8 cellular contexts compared by ENCODE assay signal in genomic region chr1:41418868-41419583, GRCh38. TPM values are rescaled to one million over a fixed set of nuclear protein-coding genes. Genes with fewer than 3 reads are reported as not detected.
A peak's percentile ranks its signal among the peaks of the same experiment; 100 is the strongest.
DNase-seq lines count a peak whose midpoint lies in the region; ATAC-seq and TF ChIP-seq lines count a peak whose summit lies in the region.

No MANE protein-coding gene starts in this region.

- no peak for TF ChIP-seq CTCF in HFF-Myc (IDR thresholded peaks at IDR 0.05; ENCODE audit: low read depth, low read length, missing control alignments)
- peak in 4 of 12 donors; percentile 15 to 28 (median 20) for TF ChIP-seq CTCF in heart left ventricle (IDR thresholded peaks at IDR 0.05)
- no peak for TF ChIP-seq CTCF in suprapubic skin (IDR thresholded peaks at IDR 0.05)

- peak overlapping the region in 11 of 12 donors; percentile 17 to 84 (median 68) for H3K27ac ChIP-seq in heart left ventricle
- peak overlapping the region; percentile 92 for H3K27ac ChIP-seq in suprapubic skin
- H3K27ac ChIP-seq in CD8-positive, alpha-beta memory T cell (ENCODE audit: low read depth, low read length), result no peak overlapping the region

- no peaks in the 10 kb centered on the region for H3K36me3 ChIP-seq in heart left ventricle
- H3K36me3 ChIP-seq in suprapubic skin, result no peaks in the 10 kb centered on the region
- no peaks in the 10 kb centered on the region for H3K36me3 ChIP-seq in CD8-positive, alpha-beta memory T cell (ENCODE audit: insufficient read depth, low read length)

- no peaks in the 10 kb centered on the region for H3K36me3 Mint-ChIP-seq in CD8-positive, alpha-beta memory T cell

- CTCF ChIA-PET in CD8-positive, alpha-beta memory T cell (lab: Charles Lee), result interaction anchor here (0.9 to 2.9 kb wide), 5 partner anchors 58 to 150 kb away, joined by 3 to 26 read pairs (median 6); partner anchors contain the start of gene FOXO6

- H3K9me3 ChIP-seq in heart left ventricle (no peaks in the 10 kb centered on the region), suprapubic skin (no peaks in the 10 kb centered on the region)
- H3K9me3 ChIP-seq in CD8-positive, alpha-beta memory T cell (ENCODE audit: low read length), result no peaks in the 10 kb centered on the region

- 46 to 71% (median 52%) methylated on average over 8 to 16 of the region's 16 CpGs for WGBS in heart left ventricle, 4 donors
- WGBS in suprapubic skin, result 24% methylated on average over 10 of the region's 16 CpGs

- no peaks in the 10 kb centered on the region for H3K9me3 Mint-ChIP-seq in CD8-positive, alpha-beta memory T cell

- intact Hi-C loops in heart left ventricle (cut with DNase I), result loop anchor here in 9 of 10 donors (1.0 to 10.0 kb wide), 8 partner anchors 54 to 152 kb away; partner anchors contain the start of gene FOXO6 (in 4 of the 9)

- H3K27ac Mint-ChIP-seq in CD8-positive, alpha-beta memory T cell, result no peak overlapping the region

- peaks cover 14 to 23% of the 10 kb centered on the region in 2 donors for H3K27me3 Mint-ChIP-seq in CD8-positive, alpha-beta memory T cell

- DNase-seq in HFF-Myc (ENCODE audit: extremely low read depth, low read depth) (peak; percentile 56), SW480 (ENCODE audit: low spot score) (peak; percentile 94), heart left ventricle (peak; percentile 76 to 91 (median 82)), suprapubic skin (ENCODE audit: low spot score in 2 of 2) (peak; percentile 93)
- no peak for DNase-seq in CD8-positive, alpha-beta memory T cell

- TF ChIP-seq POLR2A in heart left ventricle (IDR thresholded peaks at IDR 0.05) (no peak), suprapubic skin (IDR thresholded peaks at IDR 0.05) (no peak)

- H3K4me3 ChIP-seq in HFF-Myc (replicated peaks; ENCODE audit: low read depth, low read length) (no peak overlapping the region), heart left ventricle (no peak overlapping the region), suprapubic skin (no peak overlapping the region)
- H3K4me3 ChIP-seq in CD8-positive, alpha-beta memory T cell (ENCODE audit: low read length), result no peak overlapping the region

- no peaks in the 10 kb centered on the region for H3K4me1 Mint-ChIP-seq in CD8-positive, alpha-beta memory T cell

- H3K4me1 ChIP-seq in heart left ventricle (peaks cover 0 to 27% (median 14%) of the 10 kb centered on the region in 12 donors), suprapubic skin (peaks cover 37% of the 10 kb centered on the region)
- no peaks in the 10 kb centered on the region for H3K4me1 ChIP-seq in CD8-positive, alpha-beta memory T cell (ENCODE audit: insufficient read depth, low read length)

- H3K4me3 Mint-ChIP-seq in CD8-positive, alpha-beta memory T cell, result no peak overlapping the region

- H3K27me3 ChIP-seq in heart left ventricle (no peaks in the 10 kb centered on the region), suprapubic skin (no peaks in the 10 kb centered on the region)
- H3K27me3 ChIP-seq in CD8-positive, alpha-beta memory T cell (ENCODE audit: insufficient read depth, low read length, poor library complexity, severe bottlenecking), result no peaks in the 10 kb centered on the region

- ATAC-seq in heart left ventricle, result peak; percentile 75 to 85 (median 80)
- ATAC-seq in HG03135 (IDR thresholded peaks at IDR 0.05; ENCODE audit: unreplicated experiment), result no peak
- no peak for ATAC-seq in HG02610 (IDR thresholded peaks at IDR 0.05; ENCODE audit: unreplicated experiment)
- ATAC-seq in GM21737 (IDR thresholded peaks at IDR 0.05; ENCODE audit: unreplicated experiment), result no peak

- POLR2A ChIA-PET in CD8-positive, alpha-beta memory T cell (lab: Charles Lee), result no interaction called here

- TF ChIP-seq EP300 in suprapubic skin (IDR thresholded peaks at IDR 0.05), result no peak

RNA-seq across cellular contexts. Expression of gene FOXO6, which starts 57.8 kb away (rescaled TPM):
- 1 to 10 TPM in 8 of 9 donors, under 1 TPM in 1; 0.69 to 4.8 (median 1.4) TPM for total RNA-seq in heart left ventricle
- polyA plus RNA-seq in heart left ventricle, result under 1 TPM; 0.71 to 0.99 TPM
- 1 to 10 TPM; 1.4 to 2.8 (median 1.6) TPM for total RNA-seq in suprapubic skin
- under 1 TPM in 1 of 2 experiments, not detected in 1; 0.11 TPM for total RNA-seq in CD8-positive, alpha-beta memory T cell
- polyA plus RNA-seq in CD8-positive, alpha-beta memory T cell, result not detected

Comparison
In these comparisons a context has a peak if more than half of its experiments do, and no peak if none do; other contexts are left out.
1. DNase-seq: peak in HFF-Myc (single experiment), SW480 (single experiment), heart left ventricle (5 of 5) and suprapubic skin (2 of 2); none in CD8-positive, alpha-beta memory T cell (0 of 5).
2. ATAC-seq: peak in heart left ventricle (4 of 4); none in HG03135 (single experiment), HG02610 (single experiment) and GM21737 (single experiment).